In genomic region chr6:111774346-111774703, GRCh38 we compare ENCODE assay signal across 14 cellular contexts.
DNase-seq lines count a peak whose midpoint lies in the region; ATAC-seq, FAIRE-seq and TF ChIP-seq lines count a peak whose summit lies in the region.
"Had no signal": no experiment of that assay in that cellular context is flagged by ENCODE, and none has a peak within 500 bp of the region (broad histone marks: within the 10 kb centered on the region; RNA-seq: fewer than 3 reads in every experiment).

No MANE protein-coding gene starts in this region.

- no peak for DNase-seq in A549 (ENCODE audit: low read depth in 1 of 2, low spot score in 1 of 2)
- peak; percentile 37 for DNase-seq in AG20443 (ENCODE audit: low spot score)
- no peak for DNase-seq in T-cell
- DNase-seq in fibroblast of villous mesenchyme (ENCODE audit: low read depth) = peak; percentile 22
- no peak for DNase-seq in kidney
- no peak for DNase-seq in spleen
- DNase-seq: activated T-cell treated with anti-CD3 and anti-CD28 coated beads, Interleukin-2, amount 50 U/mL, for 48 hours; NCI-H1694 treated with DMSO at 0.1 percent for 48 hours; right cardiac atrium; SHP77 treated with DMSO at 0.1 percent for 48 hours; stimulated activated CD4-positive, alpha-beta T cell treated with anti-CD3 and anti-CD28 coated beads, Interleukin-4, amount 100 ng/mL, for 4 hours; stimulated activated naive B cell treated with anti-CD40 and anti-IgM and Interleukin-4, amounts not matched to agents 10 μg/mL and 1 μg/mL and 100 μg/mL, for 72 hours had no signal

- TF ChIP-seq POLR2A in A549 (IDR thresholded peaks at IDR 0.05; ENCODE audit: low read length) (no peak), spleen (IDR thresholded peaks at IDR 0.05) (no peak)

- no peak overlapping the region for H3K4me2 ChIP-seq in A549
- H3K4me2 ChIP-seq: KMS-11 had no signal

- H3K9ac ChIP-seq in kidney (ENCODE audit: low read length in 2 of 2) = no peak overlapping the region
- H3K9ac ChIP-seq: KMS-11 had no signal

- H3K9me3 Mint-ChIP-seq in T-cell = peaks cover 0 to 5% (median 5%) of the 10 kb centered on the region in 3 donors
- H3K9me3 Mint-ChIP-seq: stimulated activated naive B cell treated with anti-CD40 and anti-IgM and Interleukin-4, amounts not matched to agents 10 μg/mL and 1 μg/mL and 100 μg/mL, for 72 hours had no signal

- no peaks in the 10 kb centered on the region for H3K27me3 ChIP-seq in spleen (replicated peaks in 1 of 7)

- TF ChIP-seq CTCF in A549 (IDR thresholded peaks at IDR 0.05) (no peak), fibroblast of villous mesenchyme (IDR thresholded peaks at IDR 0.05; ENCODE audit: insufficient read depth, low read depth, low read length) (no peak), kidney (IDR thresholded peaks at IDR 0.05; ENCODE audit: borderline replicate concordance, extremely low read depth, insufficient read depth) (no peak), spleen (IDR thresholded peaks at IDR 0.05 in 8 of 11, conservative IDR thresholded peaks at IDR 0.05 in 3 of 11) (no peak)

- H3K4me3 ChIP-seq in A549 (no peak overlapping the region), fibroblast of villous mesenchyme (ENCODE audit: low read depth, low read length) (no peak overlapping the region), kidney (ENCODE audit: low read length in 2 of 2) (no peak overlapping the region), spleen (no peak overlapping the region)

- H3K27ac ChIP-seq in A549 (no peak overlapping the region), kidney (ENCODE audit: low read depth in 2 of 2, low read length in 2 of 2) (no peak overlapping the region), spleen (peak overlapping the region in 4 of 8 donors; percentile 26 to 75 (median 61))
- H3K27ac ChIP-seq: KMS-11 had no signal

- no peak for FAIRE-seq in A549 (lab: Jason Lieb, UNC)
- no peak for FAIRE-seq in kidney (lab: Jason Lieb, UNC)

- POLR2A ChIA-PET in A549 (lab: Yijun Ruan, JAX) (interaction anchor here (0.5 kb wide), 1 partner anchor 292 kb away, joined by 5 read pairs; the partner anchor contains the start of gene REV3L), T-cell (lab: Charles Lee) (interaction anchor here in 1 of 2 donors (0.6 to 1.6 kb wide), 4 partner anchors 21 to 233 kb away, joined by 4 to 10 read pairs (median 6); no protein-coding TSS in a partner anchor)

- WGBS in A549 (ENCODE audit: missing lambda C conversion rate) = 83% methylated on average over 1 of the region's 1 CpG
- 94 to 100% (median 100%) methylated on average over 1 of the region's 1 CpG for WGBS in spleen, 5 donors

- TF ChIP-seq RAD21 in A549 (conservative IDR thresholded peaks at IDR 0.05 in 1 of 2, IDR thresholded peaks at IDR 0.05 in 1 of 2) = no peak

- H3K27ac Mint-ChIP-seq in T-cell = peak overlapping the region; percentile 83 to 88
- H3K27ac Mint-ChIP-seq: stimulated activated naive B cell treated with anti-CD40 and anti-IgM and Interleukin-4, amounts not matched to agents 10 μg/mL and 1 μg/mL and 100 μg/mL, for 72 hours had no signal

- H3K36me3 ChIP-seq in kidney (ENCODE audit: control insufficient read depth in 1 of 2, insufficient read depth in 2 of 2, low read length in 2 of 2) (no peaks in the 10 kb centered on the region), spleen (peaks cover 0 to 16% (median 0%) of the 10 kb centered on the region in 6 donors)

- H3K4me1 Mint-ChIP-seq in T-cell = peaks cover 89 to 94% (median 92%) of the 10 kb centered on the region in 3 donors

- H3K4me3 Mint-ChIP-seq in T-cell = no peak overlapping the region
- H3K4me3 Mint-ChIP-seq: stimulated activated naive B cell treated with anti-CD40 and anti-IgM and Interleukin-4, amounts not matched to agents 10 μg/mL and 1 μg/mL and 100 μg/mL, for 72 hours had no signal

- TF ChIP-seq EP300 in A549 (IDR thresholded peaks at IDR 0.05) = no peak

- H3K27me3 Mint-ChIP-seq in T-cell = no peaks in the 10 kb centered on the region
- H3K27me3 Mint-ChIP-seq: stimulated activated naive B cell treated with anti-CD40 and anti-IgM and Interleukin-4, amounts not matched to agents 10 μg/mL and 1 μg/mL and 100 μg/mL, for 72 hours had no signal

- CTCF ChIA-PET in A549 (lab: Yijun Ruan, JAX) (interaction anchor here (0.6 kb wide), 1 partner anchor 657 kb away, joined by 3 read pairs; no protein-coding TSS in a partner anchor), T-cell (lab: Charles Lee) (interaction anchor here in 1 of 2 donors (0.6 to 1.6 kb wide), 5 partner anchors 10 to 214 kb away, joined by 3 to 4 read pairs (median 3); no protein-coding TSS in a partner anchor)

- no peaks in the 10 kb centered on the region for H3K9me3 ChIP-seq in A549
- no peaks in the 10 kb centered on the region for H3K9me3 ChIP-seq in kidney (ENCODE audit: control insufficient read depth in 1 of 2, low read length in 2 of 2)
- H3K9me3 ChIP-seq in spleen = no peaks in the 10 kb centered on the region

- no peaks in the 10 kb centered on the region for H3K4me1 ChIP-seq in A549
- no peaks in the 10 kb centered on the region for H3K4me1 ChIP-seq in kidney (ENCODE audit: control insufficient read depth in 1 of 2, insufficient read depth in 1 of 2, low read depth in 1 of 2, low read length in 2 of 2)
- peaks cover 0 to 92% (median 51%) of the 10 kb centered on the region in 6 donors for H3K4me1 ChIP-seq in spleen

- peaks cover 46% of the 10 kb centered on the region for H3K36me3 Mint-ChIP-seq in T-cell

- intact Hi-C loops in kidney (cut with DNase I) (no loop called here), spleen (cut with DNase I; ENCODE audit: low total_unique reads) (no loop called here)

- peak; percentile 20 to 62; a peak in 3 of 6 replicates for ATAC-seq in A549
- peak in 2 of 4 experiments; percentile 27 to 42 for ATAC-seq in T-cell (replicated peaks in 1 of 4)
- no peak for ATAC-seq in HG02798 (IDR thresholded peaks at IDR 0.05; ENCODE audit: poor library complexity, unreplicated experiment)
- ATAC-seq: stimulated activated naive B cell treated with anti-CD40 and anti-IgM and Interleukin-4, amounts not matched to agents 10 μg/mL and 1 μg/mL and 100 μg/mL, for 72 hours had no signal

TF ChIP-seq in A549, 52 proteins besides CTCF, POLR2A, EP300 and RAD21:
- TF ChIP-seq GATA3 (IDR thresholded peaks at IDR 0.05; ENCODE audit: borderline replicate concordance) (no peak), CHD4 (IDR thresholded peaks at IDR 0.05; ENCODE audit: borderline replicate concordance) (no peak), HOXA7 (CRISPR knock-in tag; IDR thresholded peaks at IDR 0.05) (no peak), ZNF302 (CRISPR knock-in tag; IDR thresholded peaks at IDR 0.05) (no peak), USF2 (IDR thresholded peaks at IDR 0.05) (no peak), KDM5A (IDR thresholded peaks at IDR 0.05) (no peak), NR3C1 (IDR thresholded peaks at IDR 0.05) (no peak), KDM1A (IDR thresholded peaks at IDR 0.05; ENCODE audit: low read depth) (no peak), CBX2 (IDR thresholded peaks at IDR 0.05; ENCODE audit: borderline replicate concordance, low read depth) (no peak), EHF (CRISPR knock-in tag; IDR thresholded peaks at IDR 0.05) (no peak), TP53 (CRISPR knock-in tag; IDR thresholded peaks at IDR 0.05) (no peak), PBX3 (IDR thresholded peaks at IDR 0.05) (no peak), CEBPB (IDR thresholded peaks at IDR 0.05) (no peak), E2F6 (IDR thresholded peaks at IDR 0.05; ENCODE audit: borderline replicate concordance, low read depth) (no peak), POLR2AphosphoS2 (conservative IDR thresholded peaks at IDR 0.05; ENCODE audit: low read length) (no peak), HMGXB4 (CRISPR knock-in tag; IDR thresholded peaks at IDR 0.05; ENCODE audit: borderline replicate concordance) (no peak), JUNB (IDR thresholded peaks at IDR 0.05) (no peak)

Comparison
In these comparisons a context has a peak if more than half of its experiments do, and no peak if none do; other contexts are left out.
1. DNase-seq: peak in AG20443 (single experiment) and fibroblast of villous mesenchyme (single experiment); none in A549 (0 of 2), T-cell (0 of 34), kidney (single experiment) and spleen (single experiment).